22 cellular contexts compared by ENCODE assay signal in genomic region chr6:115819506-115819905, GRCh38.
A peak's percentile ranks its signal among the peaks of the same experiment; 100 is the strongest.
DNase-seq lines count a peak whose midpoint lies in the region; ATAC-seq, FAIRE-seq and TF ChIP-seq lines count a peak whose summit lies in the region.
"Had no signal": no experiment of that assay in that cellular context is flagged by ENCODE, and none has a peak within 500 bp of the region (broad histone marks: within the 10 kb centered on the region; RNA-seq: fewer than 3 reads in every experiment).

No MANE protein-coding gene starts in this region.

- H3K36me3 ChIP-seq in bronchial epithelial cell (ENCODE audit: control insufficient read depth, insufficient read depth, low read length) (no peaks in the 10 kb centered on the region), aorta (ENCODE audit: control insufficient read depth in 1 of 2, insufficient read depth in 2 of 2, low read length in 1 of 2) (no peaks in the 10 kb centered on the region)
- H3K36me3 ChIP-seq: BLaER1 had no signal

- H3K27ac ChIP-seq in aorta (ENCODE audit: low read depth in 1 of 2, low read length in 2 of 2), result no peak overlapping the region
- H3K27ac ChIP-seq: BLaER1, C4-2B, GM23248 had no signal

- TF ChIP-seq CTCF in bronchial epithelial cell (IDR thresholded peaks at IDR 0.05; ENCODE audit: insufficient read depth, low read length, severe bottlenecking), result no peak

- no peaks in the 10 kb centered on the region for H3K9me3 ChIP-seq in aorta (ENCODE audit: control insufficient read depth, low read length)
- H3K9me3 ChIP-seq: BLaER1, Caco-2 had no signal

- peak; percentile 80 for DNase-seq in HT1080 (ENCODE audit: low read depth)
- peak; percentile 34 for DNase-seq in RPMI7951 (ENCODE audit: low read depth)
- peak; percentile 46 for DNase-seq in bronchial epithelial cell (ENCODE audit: low read depth)
- DNase-seq in HK-2 (ENCODE audit: unreplicated experiment), result no peak
- DNase-seq in aorta, result no peak
- DNase-seq: Caco-2; CD4-positive, CD25-positive, alpha-beta regulatory T cell; CD8-positive, alpha-beta T cell; DMS153; DND-41; EL; GDM1; GM23248; H7; HCEC 1CT had no signal

- ATAC-seq in GM19397 (IDR thresholded peaks at IDR 0.05; ENCODE audit: unreplicated experiment) (no peak), GM21390 (IDR thresholded peaks at IDR 0.05; ENCODE audit: unreplicated experiment) (no peak), aorta (ENCODE audit: low FRiP score) (no peak)
- ATAC-seq: CD8-positive, alpha-beta T cell; GM12878 had no signal

- intact Hi-C loops in aorta (cut with DNase I), result no loop called here

- H3K4me3 ChIP-seq in bronchial epithelial cell (ENCODE audit: low read depth, low read length), result no peak overlapping the region
- H3K4me3 ChIP-seq in aorta (ENCODE audit: low read length in 2 of 2), result no peak overlapping the region
- H3K4me3 ChIP-seq: BLaER1, GM12878, GM23248 had no signal

- FAIRE-seq in bronchial epithelial cell (lab: Jason Lieb, UNC), result no peak
- FAIRE-seq: GM12878, GM19239, H1 had no signal

- 40 to 43% methylated on average over 4 of the region's 4 CpGs for WGBS in aorta, 2 donors

- no peaks in the 10 kb centered on the region for H3K4me1 ChIP-seq in aorta (ENCODE audit: control insufficient read depth in 1 of 2, insufficient read depth in 2 of 2, low read length in 2 of 2)
- H3K4me1 ChIP-seq: BLaER1, Caco-2 had no signal

- H3K27me3 ChIP-seq in bronchial epithelial cell (ENCODE audit: control insufficient read depth, insufficient read depth, low read length) (no peaks in the 10 kb centered on the region), aorta (ENCODE audit: control insufficient read depth in 1 of 2, insufficient read depth in 2 of 2, low read length in 1 of 2) (no peaks in the 10 kb centered on the region)
- H3K27me3 ChIP-seq: BLaER1 had no signal

Comparison
In these comparisons a context has a peak if more than half of its experiments do, and no peak if none do; other contexts are left out.
1. DNase-seq: peak in HT1080 (single experiment), RPMI7951 (single experiment) and bronchial epithelial cell (single experiment); none in HK-2 (single experiment) and aorta (0 of 2).